ENCODE assay signal across 1 cellular context in genomic region chr4:74104145-74104544, GRCh38.
TF ChIP-seq lines count a peak whose summit lies in the region.

No MANE protein-coding gene starts in this region.

TF ChIP-seq in endothelial cell of umbilical vein, 7 proteins besides CTCF, POLR2A, EP300 and RAD21:
- TF ChIP-seq EZH2 (IDR thresholded peaks at IDR 0.05; ENCODE audit: borderline replicate concordance, low read depth, low read length, severe bottlenecking), result no peak
- TF ChIP-seq GATA2 (IDR thresholded peaks at IDR 0.05; ENCODE audit: insufficient read depth, insufficient read length, low read depth, low read length), result no peak
- TF ChIP-seq JUN (IDR thresholded peaks at IDR 0.05; ENCODE audit: borderline replicate concordance, insufficient read depth, insufficient read length, low read depth), result no peak
TF ChIP-seq in endothelial cell of umbilical vein: peak in this region for 0.
